ENCODE assay signal across 1 cellular context in genomic region chr2:65370387-65371093, GRCh38.
A peak's percentile ranks its signal among the peaks of the same experiment; 100 is the strongest.
TF ChIP-seq lines count a peak whose summit lies in the region.

No MANE protein-coding gene starts in this region.

TF ChIP-seq in GM12878, 131 proteins besides CTCF, POLR2A, EP300 and RAD21 (continued from another document):
- TF ChIP-seq RUNX3 (IDR thresholded peaks at IDR 0.05; ENCODE audit: low read length) (peak; percentile 89), BCL3 (IDR thresholded peaks at IDR 0.05; ENCODE audit: borderline replicate concordance, insufficient read depth, low read depth, low read length, poor library complexity, severe bottlenecking) (no peak), FOXM1 (IDR thresholded peaks at IDR 0.05; ENCODE audit: low read depth, low read length) (peak; percentile 58; the same call in 1 of the 2 replicates), NFIC (IDR thresholded peaks at IDR 0.05; ENCODE audit: low read depth, low read length) (peak; percentile 66), SMAD1 (IDR thresholded peaks at IDR 0.05; ENCODE audit: low read depth, partially characterized antibody) (no peak), ESRRA (IDR thresholded peaks at IDR 0.05; ENCODE audit: low read length) (no peak), DPF2 (IDR thresholded peaks at IDR 0.05) (0 out of 2 replicates have a peak, but pooled peaks have one; percentile 22), MTA2 (IDR thresholded peaks at IDR 0.05; ENCODE audit: low read depth) (peak; percentile 37; the same call in 1 of the 2 replicates), ATF7 (IDR thresholded peaks at IDR 0.05; ENCODE audit: low read depth) (0 out of 2 replicates have a peak, but pooled peaks have one; percentile 14), EED (IDR thresholded peaks at IDR 0.05; ENCODE audit: low read depth) (peak; percentile 86), ETV6 (conservative IDR thresholded peaks at IDR 0.05 in 1 of 2, IDR thresholded peaks at IDR 0.05 in 1 of 2; ENCODE audit: borderline replicate concordance in 1 of 2, low read depth in 1 of 2) (peak in 1 of 2 experiments; percentile 32; a peak in 1 of 4 replicates), CBFB (IDR thresholded peaks at IDR 0.05; ENCODE audit: low read depth) (0 out of 2 replicates have a peak, but pooled peaks have one; percentile 63), RAD51 (IDR thresholded peaks at IDR 0.05) (no peak)
